ENCODE assay signal across 8 cellular contexts in the genomic region with DNA sequence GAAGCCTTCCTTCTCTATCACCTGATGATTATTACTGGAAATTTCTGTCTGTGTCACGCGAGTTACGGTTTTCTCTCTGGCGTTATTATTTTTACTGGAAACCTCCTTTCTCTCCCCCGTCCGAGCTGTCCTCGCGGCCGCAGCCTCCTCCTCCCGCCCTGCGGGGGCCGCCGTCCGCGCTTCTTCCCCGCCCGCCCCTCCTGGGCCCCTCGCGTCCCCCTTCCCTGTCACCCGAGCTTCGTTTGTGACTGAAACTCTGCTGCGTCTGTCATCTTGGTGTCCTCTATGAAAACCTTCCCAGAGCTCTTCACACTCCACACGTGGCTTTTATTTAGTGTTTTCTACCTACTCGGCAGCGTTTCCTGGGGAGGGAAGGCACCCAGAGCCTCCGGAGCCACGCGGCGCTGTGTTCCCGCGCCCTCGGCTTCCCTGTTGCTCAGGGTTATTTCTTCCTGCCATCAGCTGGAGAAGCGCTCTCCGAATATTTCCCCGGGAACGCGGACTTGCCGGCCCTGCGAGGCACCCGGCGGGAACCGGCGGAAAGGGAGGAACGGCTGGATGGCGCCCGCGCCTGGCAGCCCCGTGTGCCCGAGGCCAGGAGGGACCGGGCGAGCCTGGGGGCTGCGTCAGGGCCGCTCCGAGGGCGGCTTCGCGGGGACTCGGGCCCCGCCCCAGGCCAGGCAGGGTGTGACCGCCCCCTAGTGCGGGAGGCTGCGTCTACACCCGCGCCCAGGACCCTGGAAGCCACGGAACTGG. TPM values are rescaled to one million over a fixed set of nuclear protein-coding genes. Genes with fewer than 3 reads are reported as not detected.
DNase-seq lines count a peak whose midpoint lies in the region; ATAC-seq and TF ChIP-seq lines count a peak whose summit lies in the region.

No MANE protein-coding gene starts in this region.

- H3K4me1 Mint-ChIP-seq in activated CD8-positive, alpha-beta T cell treated with anti-CD3 and anti-CD28 coated beads, Interleukin-2, amount 10 ng/mL, durations not matched to agents 7 days and 5 days (ENCODE audit: low read depth), result peaks cover 14% of the 10 kb centered on the region

- TF ChIP-seq CTCF in GM10266 (IDR thresholded peaks at IDR 0.05; ENCODE audit: control insufficient read depth, insufficient read depth, low read depth, missing control alignments) (peak; percentile 31), osteoblast (IDR thresholded peaks at IDR 0.05; ENCODE audit: extremely low read depth, low read depth, low read length) (peak; percentile 21)

- peaks cover 27% of the 10 kb centered on the region for H3K27me3 ChIP-seq in osteoblast (ENCODE audit: insufficient read depth, low read length)

- CTCF ChIA-PET in activated CD8-positive, alpha-beta T cell treated with anti-CD3 and anti-CD28 coated beads, Interleukin-2, amount 10 ng/mL, durations not matched to agents 7 days and 5 days (lab: Charles Lee), result interaction anchor here (0.7 to 2.2 kb wide), 7 partner anchors 20 to 217 kb away, joined by 3 to 7 read pairs (median 3); no protein-coding TSS in a partner anchor

- no peak overlapping the region for H3K27ac ChIP-seq in osteoblast (ENCODE audit: low read depth, low read length)

- no peaks in the 10 kb centered on the region for H3K4me1 ChIP-seq in osteoblast (ENCODE audit: insufficient read depth, low read length)

- peak overlapping the region; percentile 54 for H2AFZ ChIP-seq in osteoblast (ENCODE audit: low read length)

- peaks cover 3% of the 10 kb centered on the region for H3K36me3 Mint-ChIP-seq in activated CD8-positive, alpha-beta T cell treated with anti-CD3 and anti-CD28 coated beads, Interleukin-2, amount 10 ng/mL, durations not matched to agents 7 days and 5 days (ENCODE audit: low read depth)

- H3K4me3 Mint-ChIP-seq in activated CD8-positive, alpha-beta T cell treated with anti-CD3 and anti-CD28 coated beads, Interleukin-2, amount 10 ng/mL, durations not matched to agents 7 days and 5 days, result no peak overlapping the region

- H3K9me3 Mint-ChIP-seq in activated CD8-positive, alpha-beta T cell treated with anti-CD3 and anti-CD28 coated beads, Interleukin-2, amount 10 ng/mL, durations not matched to agents 7 days and 5 days (ENCODE audit: insufficient read depth), result no peaks in the 10 kb centered on the region

- H3K36me3 ChIP-seq in osteoblast (ENCODE audit: insufficient read depth, low read length), result no peaks in the 10 kb centered on the region

- H3K4me3 ChIP-seq in osteoblast (ENCODE audit: insufficient read depth, low read length), result peak overlapping the region; percentile 59

- H3K27ac Mint-ChIP-seq in activated CD8-positive, alpha-beta T cell treated with anti-CD3 and anti-CD28 coated beads, Interleukin-2, amount 10 ng/mL, durations not matched to agents 7 days and 5 days, result no peak overlapping the region

- H3K79me2 ChIP-seq in osteoblast (ENCODE audit: insufficient read depth, low read length), result no peaks in the 10 kb centered on the region

- peak overlapping the region; percentile 77 for H3K4me2 ChIP-seq in osteoblast (ENCODE audit: insufficient read depth, low read length)

- DNase-seq in GM10266 (ENCODE audit: extremely low spot score) (peak; percentile 73), germinal center (ENCODE audit: low spot score) (peak; percentile 58), osteoblast (ENCODE audit: insufficient read length, low spot score, missing footprints) (peak; percentile 92), DMS79 (lab: John Stamatoyannopoulos, UW) (no peak), NCI-H2227 (lab: John Stamatoyannopoulos, UW; ENCODE audit: unreplicated experiment) (no peak)
- no peak for DNase-seq in activated CD8-positive, alpha-beta T cell treated with anti-CD3 and anti-CD28 coated beads, Interleukin-2, amount 10 ng/mL, durations not matched to agents 7 days and 5 days

- H4K20me1 ChIP-seq in osteoblast (ENCODE audit: insufficient read depth, low read length), result no peaks in the 10 kb centered on the region

- no peaks in the 10 kb centered on the region for H3K9me3 ChIP-seq in osteoblast (ENCODE audit: low read depth, low read length)

- peaks cover 33% of the 10 kb centered on the region for H3K27me3 Mint-ChIP-seq in activated CD8-positive, alpha-beta T cell treated with anti-CD3 and anti-CD28 coated beads, Interleukin-2, amount 10 ng/mL, durations not matched to agents 7 days and 5 days (ENCODE audit: low read depth)

- POLR2A ChIA-PET in activated CD8-positive, alpha-beta T cell treated with anti-CD3 and anti-CD28 coated beads, Interleukin-2, amount 10 ng/mL, durations not matched to agents 7 days and 5 days (lab: Charles Lee), result no interaction called here

- ATAC-seq in activated CD8-positive, alpha-beta T cell treated with anti-CD3 and anti-CD28 coated beads, Interleukin-2, amount 10 ng/mL, durations not matched to agents 7 days and 5 days, result peak; percentile 71
- ATAC-seq in GM21717 (IDR thresholded peaks at IDR 0.05; ENCODE audit: unreplicated experiment) (no peak), GM19455 (IDR thresholded peaks at IDR 0.05; ENCODE audit: unreplicated experiment) (no peak)

RNA-seq across cellular contexts. Expression of a gene that starts 33.9 kb away (rescaled TPM):
- 10 to 100 TPM; 38.6 to 42.6 TPM for total RNA-seq in activated CD8-positive, alpha-beta T cell treated with anti-CD3 and anti-CD28 coated beads, Interleukin-2, amount 10 ng/mL, durations not matched to agents 7 days and 5 days
- total RNA-seq in osteoblast, result 3.8 and 4.0 TPM in 2 replicates

RNA-seq across cellular contexts. Expression of a gene that starts 34.0 kb away (rescaled TPM):
- 10 to 100 TPM; 58.9 to 60.7 TPM for total RNA-seq in activated CD8-positive, alpha-beta T cell treated with anti-CD3 and anti-CD28 coated beads, Interleukin-2, amount 10 ng/mL, durations not matched to agents 7 days and 5 days
- total RNA-seq in osteoblast, result 29.8 and 35.8 TPM in 2 replicates

Comparison
In these comparisons a context has a peak if more than half of its experiments do, and no peak if none do; other contexts are left out.
1. DNase-seq: peak in GM10266 (single experiment), germinal center (single experiment) and osteoblast (single experiment); none in activated CD8-positive, alpha-beta T cell treated with anti-CD3 and anti-CD28 coated beads, Interleukin-2, amount 10 ng/mL, durations not matched to agents 7 days and 5 days (single experiment), DMS79 (single experiment) and NCI-H2227 (single experiment).